Comparison of ENCODE assay signal across 17 cellular contexts in genomic region chr4:153218961-153219360, GRCh38. TPM values are rescaled to one million over a fixed set of nuclear protein-coding genes. Genes with fewer than 3 reads are reported as not detected.
DNase-seq lines count a peak whose midpoint lies in the region; ATAC-seq, FAIRE-seq and TF ChIP-seq lines count a peak whose summit lies in the region.
"Had no signal": no experiment of that assay in that cellular context is flagged by ENCODE, and none has a peak within 500 bp of the region (broad histone marks: within the 10 kb centered on the region; RNA-seq: fewer than 3 reads in every experiment).

No MANE protein-coding gene starts in this region.

- WGBS in hepatocyte (ENCODE audit: low lambda C conversion rate, missing lambda C conversion rate), result 70% methylated on average over 3 of the region's 3 CpGs
- WGBS in small intestine, 3 donors, result 11 to 71% (median 49%) methylated on average over 3 of the region's 3 CpGs

- H3K27me3 ChIP-seq in PC-3 (ENCODE audit: low read length), result no peaks in the 10 kb centered on the region
- no peaks in the 10 kb centered on the region for H3K27me3 ChIP-seq in hepatocyte
- no peaks in the 10 kb centered on the region for H3K27me3 ChIP-seq in small intestine (ENCODE audit: control insufficient read depth in 2 of 2, insufficient read depth in 2 of 2, low read length in 2 of 2)
- H3K27me3 ChIP-seq: BE2C, MG63 had no signal

- H2AFZ ChIP-seq in PC-3 (ENCODE audit: low read length) (no peak overlapping the region), hepatocyte (no peak overlapping the region)

- H3K4me2 ChIP-seq in PC-3 (ENCODE audit: low read length) (peak overlapping the region; percentile 33), hepatocyte (peak overlapping the region; percentile 15)
- H3K4me2 ChIP-seq: KMS-11 had no signal

- H3K4me3 ChIP-seq in HEK293 (ENCODE audit: low read depth, low read length) (no peak overlapping the region), PC-3 (ENCODE audit: low read length) (no peak overlapping the region), hepatocyte (no peak overlapping the region), small intestine (ENCODE audit: low read depth in 1 of 2, low read length in 2 of 2) (no peak overlapping the region)
- H3K4me3 ChIP-seq: MG63 had no signal

- H3K79me2 ChIP-seq in PC-3 (ENCODE audit: low read length), result peaks cover 6% of the 10 kb centered on the region
- peaks cover 54% of the 10 kb centered on the region for H3K79me2 ChIP-seq in hepatocyte

- FAIRE-seq in small intestine (lab: Jason Lieb, UNC), result peak; percentile 15

- H3F3A ChIP-seq in PC-3 (ENCODE audit: low read length, unreplicated experiment), result no peaks in the 10 kb centered on the region

- H3K27ac ChIP-seq in HEK293 (ENCODE audit: extremely low read depth, low read depth, low read length), result no peak overlapping the region; the same call in 1 of the 2 replicates
- H3K27ac ChIP-seq in PC-3 (ENCODE audit: low read length), result peak overlapping the region; percentile 70
- peak overlapping the region; percentile 95 for H3K27ac ChIP-seq in hepatocyte
- H3K27ac ChIP-seq in small intestine (ENCODE audit: low read depth in 1 of 2, low read length in 1 of 2), result peak overlapping the region in 1 of 2 donors; percentile 82
- H3K27ac ChIP-seq: KMS-11 had no signal

- TF ChIP-seq CTCF in HEK293 (tag by site-specific recombination; IDR thresholded peaks at IDR 0.05) (no peak), PC-3 (conservative IDR thresholded peaks at IDR 0.05; ENCODE audit: low read depth, low read length) (no peak), hepatocyte (IDR thresholded peaks at IDR 0.05; ENCODE audit: poor library complexity) (no peak)

- H3K9ac ChIP-seq in PC-3 (ENCODE audit: low read length), result 0 out of 2 replicates have a peak overlapping the region, but pooled peaks have one; percentile 14
- H3K9ac ChIP-seq: KMS-11 had no signal

- DNase-seq in PC-3, result peak; percentile 44
- peak; percentile 60 for DNase-seq in hepatocyte (ENCODE audit: low spot score)
- DNase-seq in small intestine, result peak; percentile 93
- DNase-seq in 8988T, result no peak
- DNase-seq: BE2C; CD8-positive, alpha-beta T cell; EL; H9; MG63; NCI-H2081 treated with DMSO at 0.1 percent for 48 hours; NCI-H524 treated with DMSO at 0.1 percent for 48 hours; NK-92 treated with Interleukin-12 subunit alpha and Interleukin-12 subunit beta, amount 100 ng/mL, for 24 hours had no signal

- H3K4me1 ChIP-seq in HEK293 (ENCODE audit: control insufficient read depth, insufficient read depth, low read length) (peaks cover 30% of the 10 kb centered on the region), PC-3 (ENCODE audit: insufficient read depth, low read length) (peaks cover 26% of the 10 kb centered on the region), hepatocyte (ENCODE audit: insufficient read depth) (peaks cover 24% of the 10 kb centered on the region), small intestine (ENCODE audit: control insufficient read depth in 2 of 2, insufficient read depth in 1 of 2, low read depth in 1 of 2, low read length in 1 of 2) (peaks cover 4 to 5% of the 10 kb centered on the region in 2 donors)
- H3K4me1 ChIP-seq: BE2C had no signal

- intact Hi-C loops in PC-3 (cut with micrococcal nuclease), result no loop called here

- POLR2A ChIA-PET in HEK293 (lab: Yijun Ruan, JAX) (no interaction called here), PC-3 (lab: Charles Lee; ENCODE audit: unreplicated experiment) (no interaction called here)

- H3K36me3 ChIP-seq in HEK293 (ENCODE audit: control insufficient read depth in 2 of 2, insufficient read depth in 1 of 2, low read length in 2 of 2) (no peaks in the 10 kb centered on the region), PC-3 (ENCODE audit: low read depth, low read length) (no peaks in the 10 kb centered on the region), hepatocyte (replicated peaks; ENCODE audit: insufficient read depth, low read depth) (no peaks in the 10 kb centered on the region), small intestine (ENCODE audit: control insufficient read depth in 2 of 2, insufficient read depth in 2 of 2, low read length in 2 of 2) (no peaks in the 10 kb centered on the region)
- H3K36me3 ChIP-seq: BE2C, MG63 had no signal

- H4K20me1 ChIP-seq in PC-3 (ENCODE audit: low read length) (no peaks in the 10 kb centered on the region), hepatocyte (ENCODE audit: insufficient read depth, poor library complexity, severe bottlenecking) (peaks cover 3% of the 10 kb centered on the region)

- CTCF ChIA-PET in HEK293 (lab: Yijun Ruan, JAX), result no interaction called here
- CTCF ChIA-PET in PC-3 (lab: Charles Lee), result no interaction called here

- H3K9me2 ChIP-seq in PC-3 (replicated peaks; ENCODE audit: low read length) (no peaks in the 10 kb centered on the region), hepatocyte (replicated peaks; ENCODE audit: insufficient read depth) (no peaks in the 10 kb centered on the region)

- ATAC-seq in PC-3 (peak; percentile 14), HG03442 (IDR thresholded peaks at IDR 0.05; ENCODE audit: unreplicated experiment) (no peak), HG03457 (IDR thresholded peaks at IDR 0.05; ENCODE audit: unreplicated experiment) (no peak), GM21367 (IDR thresholded peaks at IDR 0.05; ENCODE audit: unreplicated experiment) (no peak)
- ATAC-seq: CD8-positive, alpha-beta T cell had no signal

- H3K9me3 ChIP-seq in HEK293 (ENCODE audit: control insufficient read depth, insufficient read depth, low read depth, low read length), result no peaks in the 10 kb centered on the region
- no peaks in the 10 kb centered on the region for H3K9me3 ChIP-seq in PC-3 (ENCODE audit: low read length)
- no peaks in the 10 kb centered on the region for H3K9me3 ChIP-seq in hepatocyte (ENCODE audit: low read depth)
- no peaks in the 10 kb centered on the region for H3K9me3 ChIP-seq in small intestine (ENCODE audit: control insufficient read depth, low read depth)
- H3K9me3 ChIP-seq: BE2C, MG63 had no signal

- BruUV-seq in PC-3 (replicated peaks; lab: Mats Ljungman, UMichigan), result no TSS peak

TF ChIP-seq in HEK293, 187 proteins besides CTCF, POLR2A, EP300 and RAD21:
- TF ChIP-seq ZNF600 (tag by site-specific recombination; IDR thresholded peaks at IDR 0.05) (0 out of 2 replicates have a peak, but pooled peaks have one; percentile 29), OSR2 (tag by site-specific recombination; IDR thresholded peaks at IDR 0.05) (peak; percentile 22; the same call in 1 of the 2 replicates), WT1 (tag by site-specific recombination; IDR thresholded peaks at IDR 0.05) (peak; percentile 53; the same call in 1 of the 2 replicates), PRDM6 (tag by site-specific recombination; IDR thresholded peaks at IDR 0.05) (peak; percentile 81), ZNF362 (tag by site-specific recombination; IDR thresholded peaks at IDR 0.05) (no peak), ZNF274 (IDR thresholded peaks at IDR 0.05; ENCODE audit: low read length) (no peak), ZNF274 (tag by site-specific recombination; IDR thresholded peaks at IDR 0.05; ENCODE audit: borderline replicate concordance) (no peak)

RNA-seq across cellular contexts. Expression of gene TRIM2, which starts 14.7 kb away (rescaled TPM):
- total RNA-seq in PC-3 (2014; rRNA removed), result 18.9 and 20.2 TPM in 2 replicates
- total RNA-seq in hepatocyte, result 82.1 and 84.1 TPM in 2 replicates
- 24.4 and 32.0 TPM in 2 replicates for polyA plus RNA-seq in hepatocyte
- 10 to 100 TPM; 17.8 to 22.7 (median 21.5) TPM for polyA plus RNA-seq in small intestine
